Comparison of ENCODE assay signal across 8 cellular contexts in the genomic region with DNA sequence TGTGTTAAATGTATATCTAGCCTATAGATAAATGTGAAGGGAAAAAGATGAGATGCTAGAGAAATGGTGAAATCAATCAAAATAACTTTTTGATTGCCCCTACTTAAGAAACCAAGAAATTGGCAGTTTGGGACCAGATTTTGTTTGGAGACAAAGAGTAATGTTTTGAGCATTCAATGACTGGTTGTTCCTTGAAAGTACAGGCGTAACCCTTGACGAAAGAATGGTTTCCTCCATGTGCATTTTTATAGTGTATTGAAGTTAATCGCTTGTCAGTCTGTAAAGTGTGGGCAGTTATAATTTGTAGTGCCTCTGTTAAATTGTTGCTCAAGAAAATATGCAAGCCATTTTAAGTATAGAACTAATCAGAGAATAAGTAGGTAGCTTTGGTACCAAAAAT. TPM values are rescaled to one million over a fixed set of nuclear protein-coding genes. Genes with fewer than 3 reads are reported as not detected.
DNase-seq lines count a peak whose midpoint lies in the region; FAIRE-seq and TF ChIP-seq lines count a peak whose summit lies in the region.

No MANE protein-coding gene starts in this region.

- peak overlapping the region; percentile 87 for H3K4me3 Mint-ChIP-seq in activated naive CD8-positive, alpha-beta T cell treated with anti-CD3 and anti-CD28 coated beads for 36 hours

- H3K27ac Mint-ChIP-seq in activated naive CD8-positive, alpha-beta T cell treated with anti-CD3 and anti-CD28 coated beads for 36 hours: no peak overlapping the region

- H3K27ac ChIP-seq in HUES48 (ENCODE audit: low read depth, low read length): no peak overlapping the region

- H3K27me3 ChIP-seq in BJ (ENCODE audit: control insufficient read depth, insufficient read depth, low read length): no peaks in the 10 kb centered on the region
- no peaks in the 10 kb centered on the region for H3K27me3 ChIP-seq in HUES48 (ENCODE audit: control insufficient read depth, insufficient read depth, low read length)
- no peaks in the 10 kb centered on the region for H3K27me3 ChIP-seq in kidney epithelial cell (ENCODE audit: control insufficient read depth, insufficient read depth, low read length)

- peak overlapping the region; percentile 72 for H3K4me3 ChIP-seq in BJ (ENCODE audit: low read depth, low read length)
- peak overlapping the region; percentile 88 for H3K4me3 ChIP-seq in HUES48 (ENCODE audit: low read depth, low read length)
- peak overlapping the region; percentile 88 for H3K4me3 ChIP-seq in kidney epithelial cell (ENCODE audit: low read depth, low read length)

- peaks cover 46% of the 10 kb centered on the region for H3K36me3 Mint-ChIP-seq in activated naive CD8-positive, alpha-beta T cell treated with anti-CD3 and anti-CD28 coated beads for 36 hours

- TF ChIP-seq CTCF in BJ (IDR thresholded peaks at IDR 0.05; ENCODE audit: insufficient read depth, low read depth, low read length): no peak
- no peak for TF ChIP-seq CTCF in kidney epithelial cell (IDR thresholded peaks at IDR 0.05; ENCODE audit: insufficient read depth, low read length, poor library complexity, severe bottlenecking)

- peaks cover 7% of the 10 kb centered on the region for H3K4me1 ChIP-seq in HUES48 (ENCODE audit: control insufficient read depth, insufficient read depth, low read length)

- H3K9me3 Mint-ChIP-seq in activated naive CD8-positive, alpha-beta T cell treated with anti-CD3 and anti-CD28 coated beads for 36 hours: no peaks in the 10 kb centered on the region

- POLR2A ChIA-PET in BJ (lab: Charles Lee): interaction anchor here (0.6 to 1.4 kb wide), 3 partner anchors 25 to 48 kb away, joined by 3 to 13 read pairs (median 6); a partner anchor contains a TSS

- DNase-seq in BJ (ENCODE audit: low read depth): no peak
- DNase-seq in activated naive CD8-positive, alpha-beta T cell treated with anti-CD3 and anti-CD28 coated beads for 36 hours: no peak
- no peak for DNase-seq in kidney epithelial cell (ENCODE audit: low read depth)
- DNase-seq in hippocampal formation (lab: John Stamatoyannopoulos, UW): no peak
- no peak for DNase-seq in GM12891 (ENCODE audit: insufficient read length, low spot score)
- no peak for DNase-seq in NCI-H2081 (lab: John Stamatoyannopoulos, UW)
- DNase-seq in activated CD8-positive, alpha-beta memory T cell treated with anti-CD3 and anti-CD28 coated beads for 24 hours: no peak

- H3K36me3 ChIP-seq in BJ (ENCODE audit: control insufficient read depth, insufficient read depth, low read length) (no peaks in the 10 kb centered on the region), HUES48 (ENCODE audit: control insufficient read depth, insufficient read depth, low read length) (peaks cover 35% of the 10 kb centered on the region), kidney epithelial cell (ENCODE audit: control insufficient read depth, insufficient read depth, low read length) (no peaks in the 10 kb centered on the region)

- TF ChIP-seq POLR2A in GM12891 (IDR thresholded peaks at IDR 0.05; ENCODE audit: low read depth, low read length): no peak

- CTCF ChIA-PET in BJ (lab: Yijun Ruan, JAX): interaction anchor here (0.6 to 1.0 kb wide), 3 partner anchors 47 to 179 kb away, joined by 3 to 5 read pairs (median 4); no protein-coding TSS in a partner anchor

- peaks cover 16% of the 10 kb centered on the region for H3K4me1 Mint-ChIP-seq in activated naive CD8-positive, alpha-beta T cell treated with anti-CD3 and anti-CD28 coated beads for 36 hours

- H3K9ac ChIP-seq in HUES48 (ENCODE audit: low read depth, low read length): peak overlapping the region; percentile 86

- no peak for FAIRE-seq in GM12891 (lab: Jason Lieb, UNC)

- H3K9me3 ChIP-seq in HUES48 (ENCODE audit: control insufficient read depth, insufficient read depth, low read length): no peaks in the 10 kb centered on the region

- H3K27me3 Mint-ChIP-seq in activated naive CD8-positive, alpha-beta T cell treated with anti-CD3 and anti-CD28 coated beads for 36 hours: peaks cover 26% of the 10 kb centered on the region

TF ChIP-seq in GM12891, 5 proteins besides CTCF, POLR2A, EP300 and RAD21:
- TF ChIP-seq POU2F2 (IDR thresholded peaks at IDR 0.05; ENCODE audit: low read depth, low read length) (no peak), PAX5 (IDR thresholded peaks at IDR 0.05; ENCODE audit: insufficient read depth, low read length, severe bottlenecking) (no peak), TAF1 (IDR thresholded peaks at IDR 0.05; ENCODE audit: low read depth, low read length) (no peak), SPI1 (IDR thresholded peaks at IDR 0.05; ENCODE audit: low read depth, low read length) (no peak), POLR2AphosphoS5 (IDR thresholded peaks at IDR 0.05; ENCODE audit: low read depth, low read length) (no peak)
TF ChIP-seq in GM12891: peak in this region for 0.

RNA-seq across cellular contexts. Expression of a gene that starts 1.2 kb away (rescaled TPM):
- polyA plus RNA-seq in BJ (2011; rRNA removed): 33.9 and 35.2 TPM in 2 replicates
- polyA minus RNA-seq in BJ (2011; rRNA and poly(A)+ RNA removed): 32.5 and 41.7 TPM in 2 replicates
- total RNA-seq in activated naive CD8-positive, alpha-beta T cell treated with anti-CD3 and anti-CD28 coated beads for 36 hours: 10 to 100 TPM; 57.3 to 63.5 TPM
- total RNA-seq in kidney epithelial cell: 8.6 and 12.3 TPM in 2 replicates
- polyA plus RNA-seq in GM12891 (2012; ENCODE audit: low read depth, missing spikeins): 22.7 TPM

RNA-seq across cellular contexts. Expression of a gene that starts 37.2 kb away (rescaled TPM):
- 1,124 and 1,191 TPM in 2 replicates for polyA plus RNA-seq in BJ (2011; rRNA removed)
- polyA minus RNA-seq in BJ (2011; rRNA and poly(A)+ RNA removed): 336 and 346 TPM in 2 replicates
- 1,000 to 10,000 TPM; 2,276 to 2,343 TPM for total RNA-seq in activated naive CD8-positive, alpha-beta T cell treated with anti-CD3 and anti-CD28 coated beads for 36 hours
- 930 and 943 TPM in 2 replicates for total RNA-seq in kidney epithelial cell
- 2,870 TPM for polyA plus RNA-seq in GM12891 (2012; ENCODE audit: low read depth, missing spikeins)
